Comparison of ENCODE assay signal across 1 cellular context in the genomic region with DNA sequence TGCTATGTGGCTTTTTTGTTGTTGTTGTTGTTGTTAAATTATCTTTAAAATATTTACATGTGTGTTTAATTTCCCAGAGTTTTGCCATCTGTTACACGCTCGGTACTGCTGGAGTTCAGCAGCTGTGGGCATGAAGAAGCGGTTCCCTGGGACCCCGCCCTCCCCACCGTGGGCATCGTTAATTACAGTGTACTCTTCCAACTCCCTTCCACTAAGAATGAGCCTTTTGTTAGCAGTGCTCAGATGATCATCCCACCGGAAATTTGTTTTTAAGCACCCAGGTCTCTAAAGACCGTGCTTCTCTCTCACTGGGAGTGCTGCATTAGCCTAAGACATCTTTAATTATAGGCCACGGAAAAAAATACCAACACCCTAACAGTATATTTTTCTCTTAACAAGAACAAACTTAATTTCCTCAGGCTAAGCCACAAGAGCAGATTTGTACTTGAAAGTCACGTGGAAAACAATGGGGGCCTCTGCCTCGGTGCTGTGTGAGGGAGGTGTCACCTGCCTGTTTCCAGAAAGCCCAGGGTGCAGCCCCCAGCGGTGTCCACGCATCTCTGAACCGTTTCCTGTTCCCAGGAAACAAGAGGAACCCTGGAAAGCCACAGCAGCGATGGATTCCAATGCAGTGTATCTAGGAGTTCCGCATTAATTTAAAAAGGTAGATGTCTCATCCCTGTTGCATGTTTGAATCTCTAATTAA.
TF ChIP-seq lines count a peak whose summit lies in the region.

No MANE protein-coding gene starts in this region.

TF ChIP-seq in SK-N-SH, 30 proteins besides CTCF, POLR2A, EP300 and RAD21 (continued from another document):
- TF ChIP-seq, protein P1, sequence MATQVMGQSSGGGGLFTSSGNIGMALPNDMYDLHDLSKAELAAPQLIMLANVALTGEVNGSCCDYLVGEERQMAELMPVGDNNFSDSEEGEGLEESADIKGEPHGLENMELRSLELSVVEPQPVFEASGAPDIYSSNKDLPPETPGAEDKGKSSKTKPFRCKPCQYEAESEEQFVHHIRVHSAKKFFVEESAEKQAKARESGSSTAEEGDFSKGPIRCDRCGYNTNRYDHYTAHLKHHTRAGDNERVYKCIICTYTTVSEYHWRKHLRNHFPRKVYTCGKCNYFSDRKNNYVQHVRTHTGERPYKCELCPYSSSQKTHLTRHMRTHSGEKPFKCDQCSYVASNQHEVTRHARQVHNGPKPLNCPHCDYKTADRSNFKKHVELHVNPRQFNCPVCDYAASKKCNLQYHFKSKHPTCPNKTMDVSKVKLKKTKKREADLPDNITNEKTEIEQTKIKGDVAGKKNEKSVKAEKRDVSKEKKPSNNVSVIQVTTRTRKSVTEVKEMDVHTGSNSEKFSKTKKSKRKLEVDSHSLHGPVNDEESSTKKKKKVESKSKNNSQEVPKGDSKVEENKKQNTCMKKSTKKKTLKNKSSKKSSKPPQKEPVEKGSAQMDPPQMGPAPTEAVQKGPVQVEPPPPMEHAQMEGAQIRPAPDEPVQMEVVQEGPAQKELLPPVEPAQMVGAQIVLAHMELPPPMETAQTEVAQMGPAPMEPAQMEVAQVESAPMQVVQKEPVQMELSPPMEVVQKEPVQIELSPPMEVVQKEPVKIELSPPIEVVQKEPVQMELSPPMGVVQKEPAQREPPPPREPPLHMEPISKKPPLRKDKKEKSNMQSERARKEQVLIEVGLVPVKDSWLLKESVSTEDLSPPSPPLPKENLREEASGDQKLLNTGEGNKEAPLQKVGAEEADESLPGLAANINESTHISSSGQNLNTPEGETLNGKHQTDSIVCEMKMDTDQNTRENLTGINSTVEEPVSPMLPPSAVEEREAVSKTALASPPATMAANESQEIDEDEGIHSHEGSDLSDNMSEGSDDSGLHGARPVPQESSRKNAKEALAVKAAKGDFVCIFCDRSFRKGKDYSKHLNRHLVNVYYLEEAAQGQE (IDR thresholded peaks at IDR 0.05; ENCODE audit: low read depth, low read length), result no peak
- TF ChIP-seq NRF1 (IDR thresholded peaks at IDR 0.05; ENCODE audit: low read depth, low read length) (no peak), SIN3A (IDR thresholded peaks at IDR 0.05; ENCODE audit: borderline replicate concordance, low read depth, low read length) (no peak), EZH2phosphoT487 (IDR thresholded peaks at IDR 0.05; ENCODE audit: borderline replicate concordance, low read depth) (no peak), MEF2A (IDR thresholded peaks at IDR 0.05; ENCODE audit: borderline replicate concordance, low read depth) (no peak), GATA2 (CRISPR knock-in tag; IDR thresholded peaks at IDR 0.05) (no peak), TEAD4 (IDR thresholded peaks at IDR 0.05; ENCODE audit: borderline replicate concordance, insufficient read depth) (no peak), POLR2AphosphoS5 (IDR thresholded peaks at IDR 0.05; ENCODE audit: low read depth, low read length) (no peak), CHD2 (IDR thresholded peaks at IDR 0.05; ENCODE audit: low read length, partially characterized antibody) (no peak), JUND (IDR thresholded peaks at IDR 0.05) (no peak), FOXJ3 (CRISPR knock-in tag; IDR thresholded peaks at IDR 0.05) (no peak), NFIC (IDR thresholded peaks at IDR 0.05; ENCODE audit: borderline replicate concordance) (no peak), MXI1 (IDR thresholded peaks at IDR 0.05; ENCODE audit: low read depth, low read length) (no peak), RFX5 (IDR thresholded peaks at IDR 0.05; ENCODE audit: low read length) (no peak), TAF1 (IDR thresholded peaks at IDR 0.05; ENCODE audit: borderline replicate concordance, low read depth, low read length) (no peak), GABPA (IDR thresholded peaks at IDR 0.05; ENCODE audit: low read depth) (no peak)
- TF ChIP-seq, protein P2, sequence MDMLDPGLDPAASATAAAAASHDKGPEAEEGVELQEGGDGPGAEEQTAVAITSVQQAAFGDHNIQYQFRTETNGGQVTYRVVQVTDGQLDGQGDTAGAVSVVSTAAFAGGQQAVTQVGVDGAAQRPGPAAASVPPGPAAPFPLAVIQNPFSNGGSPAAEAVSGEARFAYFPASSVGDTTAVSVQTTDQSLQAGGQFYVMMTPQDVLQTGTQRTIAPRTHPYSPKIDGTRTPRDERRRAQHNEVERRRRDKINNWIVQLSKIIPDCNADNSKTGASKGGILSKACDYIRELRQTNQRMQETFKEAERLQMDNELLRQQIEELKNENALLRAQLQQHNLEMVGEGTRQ (IDR thresholded peaks at IDR 0.05; ENCODE audit: borderline replicate concordance, low read depth, low read length), result no peak
- TF ChIP-seq, protein P3, sequence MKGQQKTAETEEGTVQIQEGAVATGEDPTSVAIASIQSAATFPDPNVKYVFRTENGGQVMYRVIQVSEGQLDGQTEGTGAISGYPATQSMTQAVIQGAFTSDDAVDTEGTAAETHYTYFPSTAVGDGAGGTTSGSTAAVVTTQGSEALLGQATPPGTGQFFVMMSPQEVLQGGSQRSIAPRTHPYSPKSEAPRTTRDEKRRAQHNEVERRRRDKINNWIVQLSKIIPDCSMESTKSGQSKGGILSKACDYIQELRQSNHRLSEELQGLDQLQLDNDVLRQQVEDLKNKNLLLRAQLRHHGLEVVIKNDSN (IDR thresholded peaks at IDR 0.05; ENCODE audit: borderline replicate concordance, low read depth), result no peak
